17 cellular contexts compared by ENCODE assay signal in genomic region chr4:6217716-6218381, GRCh38. TPM values are rescaled to one million over a fixed set of nuclear protein-coding genes. Genes with fewer than 3 reads are reported as not detected.
DNase-seq lines count a peak whose midpoint lies in the region; ATAC-seq lines count a peak whose summit lies in the region.
"Had no signal": no experiment of that assay in that cellular context is flagged by ENCODE, and none has a peak within 500 bp of the region (broad histone marks: within the 10 kb centered on the region; RNA-seq: fewer than 3 reads in every experiment).

No MANE protein-coding gene starts in this region.

- peaks cover 6% of the 10 kb centered on the region for H3K4me1 ChIP-seq in Karpas-422 (ENCODE audit: low read length)
- H3K4me1 ChIP-seq: ascending aorta, lower lobe of right lung, parathyroid adenoma had no signal

- no peaks in the 10 kb centered on the region for H3K9me3 ChIP-seq in Karpas-422 (ENCODE audit: low read length)
- H3K9me3 ChIP-seq: ascending aorta, lower lobe of right lung had no signal

- H3K36me3 ChIP-seq in Karpas-422 (ENCODE audit: insufficient read depth, low read length): no peaks in the 10 kb centered on the region
- H3K36me3 ChIP-seq: ascending aorta; BLaER1 treated with 17β-estradiol and CSF1 and Interleukin-3, amounts not matched to agents 10 nM and 100 nM; heart right ventricle; lower lobe of right lung had no signal

- H3K4me2 ChIP-seq in Karpas-422 (ENCODE audit: low read depth, low read length, poor library complexity, severe bottlenecking): no peak overlapping the region

- H3K27ac ChIP-seq in Karpas-422 (ENCODE audit: low read length): no peak overlapping the region
- H3K27ac ChIP-seq: ascending aorta, heart right ventricle, lower lobe of right lung, parathyroid adenoma, RWPE1 had no signal

- no peaks in the 10 kb centered on the region for H4K20me1 ChIP-seq in Karpas-422 (ENCODE audit: insufficient read depth, low read depth, low read length)
- H4K20me1 ChIP-seq: BLaER1 treated with 17β-estradiol and CSF1 and Interleukin-3, amounts not matched to agents 10 nM and 100 nM had no signal

- no peak overlapping the region for H3K4me3 ChIP-seq in Karpas-422 (ENCODE audit: low read length)
- H3K4me3 ChIP-seq: ascending aorta; BLaER1 treated with 17β-estradiol and CSF1 and Interleukin-3, amounts not matched to agents 10 nM and 100 nM; heart right ventricle; lower lobe of right lung had no signal

- no peak overlapping the region for H3K9ac ChIP-seq in Karpas-422 (ENCODE audit: low read length)
- H3K9ac ChIP-seq: BLaER1 treated with 17β-estradiol and CSF1 and Interleukin-3, amounts not matched to agents 10 nM and 100 nM; parathyroid adenoma had no signal

- H3K27me3 ChIP-seq in Karpas-422 (ENCODE audit: low read length): no peaks in the 10 kb centered on the region
- H3K27me3 ChIP-seq: ascending aorta; BLaER1 treated with 17β-estradiol and CSF1 and Interleukin-3, amounts not matched to agents 10 nM and 100 nM had no signal

- no peaks in the 10 kb centered on the region for H3K9me2 ChIP-seq in Karpas-422 (replicated peaks; ENCODE audit: insufficient read depth, low read length)

- DNase-seq in Karpas-422 (peak; percentile 61), NCI-H1417 treated with DMSO at 0.1 percent for 48 hours (lab: John Stamatoyannopoulos, UW) (no peak), OCI-M2 (lab: John Stamatoyannopoulos, UW; ENCODE audit: unreplicated experiment) (no peak), DMS153 treated with DMSO at 0.1 percent for 48 hours (lab: John Stamatoyannopoulos, UW; ENCODE audit: unreplicated experiment) (no peak)
- DNase-seq in activated CD8-positive, alpha-beta memory T cell treated with anti-CD3 and anti-CD28 coated beads, Interleukin-2, amount 50 U/mL, for 48 hours: no peak
- DNase-seq: effector memory CD4-positive, alpha-beta T cell; heart right ventricle; lower lobe of right lung; stimulated activated CD4-positive, alpha-beta T cell treated with anti-CD3 and anti-CD28 coated beads, Interleukin-4, amount 100 ng/mL, for 1 hour had no signal

- ATAC-seq in GM18499 (IDR thresholded peaks at IDR 0.05; ENCODE audit: insufficient read depth, unreplicated experiment) (peak; percentile 70), GM19455 (IDR thresholded peaks at IDR 0.05; ENCODE audit: unreplicated experiment) (peak; percentile 94), HG02938 (IDR thresholded peaks at IDR 0.05; ENCODE audit: unreplicated experiment) (peak; percentile 91)
- ATAC-seq: heart right ventricle, lower lobe of right lung had no signal

- no peak overlapping the region for H2AFZ ChIP-seq in Karpas-422 (ENCODE audit: low read length)
- H2AFZ ChIP-seq: parathyroid adenoma had no signal

- no peaks in the 10 kb centered on the region for H3K79me2 ChIP-seq in Karpas-422 (ENCODE audit: low read length)
- H3K79me2 ChIP-seq: parathyroid adenoma had no signal

RNA-seq across cellular contexts. Expression of gene JAKMIP1, which starts 17.5 kb away (rescaled TPM):
- total RNA-seq in Karpas-422 (2014; rRNA removed; shearing (Covaris generic); ENCODE audit: low replicate concordance): not detected in 2 replicates
- total RNA-seq: ascending aorta, HT-29 had no signal

RNA-seq across cellular contexts. Expression of gene WFS1, which starts 51.8 kb away (rescaled TPM):
- 0.76 and 0.89 TPM in 2 replicates for total RNA-seq in Karpas-422 (2014; rRNA removed; shearing (Covaris generic); ENCODE audit: low replicate concordance)
